ENCODE assay signal across 9 cellular contexts in the genomic region with DNA sequence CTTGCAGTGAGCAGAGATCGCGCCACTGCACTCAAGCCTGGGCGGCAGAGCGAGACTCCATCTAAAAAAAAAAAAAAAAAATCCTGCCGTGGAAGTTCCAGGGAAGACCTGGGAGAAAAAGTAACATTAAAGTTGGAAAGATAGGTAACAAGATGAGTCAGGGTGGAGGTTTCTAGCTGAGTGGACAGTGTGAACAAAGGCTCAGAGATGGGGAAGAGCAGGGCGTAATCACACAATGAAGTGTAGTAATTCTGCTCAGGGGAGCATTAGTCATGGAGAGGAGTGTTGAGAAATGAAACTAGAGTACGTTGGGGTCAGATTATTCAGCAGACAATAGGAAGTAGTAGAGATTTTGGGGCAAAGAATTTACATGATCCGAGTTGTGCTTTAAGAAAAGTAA. TPM values are rescaled to one million over a fixed set of nuclear protein-coding genes. Genes with fewer than 3 reads are reported as not detected.
DNase-seq lines count a peak whose midpoint lies in the region; ATAC-seq and TF ChIP-seq lines count a peak whose summit lies in the region.
"Had no signal": no experiment of that assay in that cellular context is flagged by ENCODE, and none has a peak within 500 bp of the region (broad histone marks: within the 10 kb centered on the region; RNA-seq: fewer than 3 reads in every experiment).

No MANE protein-coding gene starts in this region.

- H3K4me3 ChIP-seq in PC-9 = 0 out of 2 replicates have a peak overlapping the region, but pooled peaks have one; percentile 3

- no peaks in the 10 kb centered on the region for H3K36me3 ChIP-seq in PC-9 (ENCODE audit: low read depth)

- CTCF ChIA-PET in PC-9 (lab: Charles Lee) = interaction anchor here (0.6 to 1.1 kb wide), 2 partner anchors 23 to 385 kb away, joined by 5 to 10 read pairs; no protein-coding TSS in a partner anchor

- no TSS peak for BruUV-seq in PC-9 (replicated peaks; lab: Mats Ljungman, UMichigan)

- no peak overlapping the region for H2AFZ ChIP-seq in PC-9

- POLR2A ChIA-PET in PC-9 (lab: Charles Lee; ENCODE audit: unreplicated experiment) = interaction anchor here (0.7 kb wide), 1 partner anchor 22 kb away, joined by 18 read pairs; a partner anchor contains a TSS

- TF ChIP-seq CTCF in PC-9 (conservative IDR thresholded peaks at IDR 0.05) = no peak

- H3K9me2 ChIP-seq in PC-9 (ENCODE audit: insufficient read depth) = peaks cover 3% of the 10 kb centered on the region; the same call in 1 of the 2 replicates

- no peaks in the 10 kb centered on the region; the same call in 1 of the 2 replicates for H3K9me3 ChIP-seq in PC-9 (ENCODE audit: insufficient read depth, low read depth)

- H3F3A ChIP-seq in PC-9 (ENCODE audit: insufficient read depth, low read depth) = 0 out of 2 replicates have a peak, but pooled peaks cover 7% of the 10 kb centered on the region

- ATAC-seq in activated CD4-positive, CD25-positive, alpha-beta regulatory T cell treated with anti-CD3 and anti-CD28 coated beads, Interleukin-2, amount 50 U/mL, for 24 hours = peak; percentile 82 to 94
- peak; percentile 87 for ATAC-seq in HG02938 (IDR thresholded peaks at IDR 0.05; ENCODE audit: unreplicated experiment)

- H3K27ac ChIP-seq in PC-9 (peak overlapping the region; percentile 61), caudate nucleus (ENCODE audit: low read depth, low read length) (no peak overlapping the region)
- H3K27ac ChIP-seq: 22Rv1 had no signal

- peak overlapping the region; percentile 39 for H3K4me2 ChIP-seq in PC-9

- H3K79me2 ChIP-seq in PC-9 (ENCODE audit: low read depth) = no peaks in the 10 kb centered on the region

- DNase-seq in activated CD4-positive, CD25-positive, alpha-beta regulatory T cell treated with anti-CD3 and anti-CD28 coated beads, Interleukin-2, amount 50 U/mL, for 72 hours = no peak
- DNase-seq in PC-9 = peak; percentile 38 to 81
- DNase-seq in kidney tubule cell (ENCODE audit: low spot score) = peak; percentile 93
- DNase-seq in caudate nucleus (lab: John Stamatoyannopoulos, UW) = no peak
- no peak for DNase-seq in NCI-H2171 treated with DMSO at 0.1 percent for 48 hours (lab: John Stamatoyannopoulos, UW)
- DNase-seq in NCI-H1694 (lab: John Stamatoyannopoulos, UW) = no peak

- intact Hi-C loops in PC-9 (cut with micrococcal nuclease; ENCODE audit: unreplicated experiment) = no loop called here

- no peaks in the 10 kb centered on the region for H4K20me1 ChIP-seq in PC-9 (ENCODE audit: insufficient read depth)

- no peaks in the 10 kb centered on the region for H3K27me3 ChIP-seq in PC-9 (ENCODE audit: insufficient read depth, low read depth)

- H3K4me1 ChIP-seq in PC-9 (replicated peaks; ENCODE audit: insufficient read depth) = peaks cover 27% of the 10 kb centered on the region

RNA-seq across cellular contexts. Expression of a gene that starts 21.6 kb away (rescaled TPM):
- 31.4 and 40.3 TPM in 2 replicates for total RNA-seq in PC-9 (2021)

Comparison
In these comparisons a context has a peak if more than half of its experiments do, and no peak if none do; other contexts are left out.
1. DNase-seq: peak in PC-9 (2 of 2) and kidney tubule cell (single experiment); none in activated CD4-positive, CD25-positive, alpha-beta regulatory T cell treated with anti-CD3 and anti-CD28 coated beads, Interleukin-2, amount 50 U/mL, for 72 hours (single experiment), caudate nucleus (0 of 61), NCI-H2171 treated with DMSO at 0.1 percent for 48 hours (single experiment) and NCI-H1694 (single experiment).